Comparison of ENCODE assay signal across 23 cellular contexts in the genomic region with DNA sequence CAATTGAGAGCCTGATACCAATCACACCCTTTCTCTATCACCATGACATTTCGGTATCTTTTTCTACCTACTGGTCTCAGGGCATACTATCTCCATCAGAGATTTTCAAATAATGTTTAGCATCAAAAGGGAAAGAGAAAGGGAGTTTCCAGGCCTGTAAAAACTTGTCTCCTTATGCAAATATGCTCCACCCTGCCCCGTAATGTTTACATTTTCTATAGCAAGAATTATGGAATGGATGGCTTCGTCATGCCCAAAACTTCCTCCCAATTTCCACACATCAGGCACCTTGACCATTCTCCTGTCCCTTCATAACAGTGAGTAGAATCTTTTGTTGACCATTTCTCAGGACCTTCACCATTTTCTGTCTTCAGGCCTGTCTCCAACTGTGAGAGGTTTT. TPM values are rescaled to one million over a fixed set of nuclear protein-coding genes. Genes with fewer than 3 reads are reported as not detected.
DNase-seq lines count a peak whose midpoint lies in the region; ATAC-seq, FAIRE-seq and TF ChIP-seq lines count a peak whose summit lies in the region.
"Had no signal": no experiment of that assay in that cellular context is flagged by ENCODE, and none has a peak within 500 bp of the region (broad histone marks: within the 10 kb centered on the region; RNA-seq: fewer than 3 reads in every experiment).

No MANE protein-coding gene starts in this region.

- ATAC-seq in PC-3 (peak; percentile 48), foreskin keratinocyte (peak; percentile 16), body of pancreas (no peak)
- ATAC-seq: A549 had no signal

- H3K9me3 ChIP-seq in PC-3 (ENCODE audit: low read length) (no peaks in the 10 kb centered on the region), mammary epithelial cell (replicated peaks; ENCODE audit: insufficient read depth, low read length) (no peaks in the 10 kb centered on the region), WERI-Rb-1 (ENCODE audit: severe bottlenecking) (no peaks in the 10 kb centered on the region), hepatocyte (ENCODE audit: low read depth) (no peaks in the 10 kb centered on the region), body of pancreas (no peaks in the 10 kb centered on the region)
- H3K9me3 ChIP-seq: A549, MG63 had no signal

- peaks cover 17% of the 10 kb centered on the region for H3K4me1 ChIP-seq in PC-3 (ENCODE audit: insufficient read depth, low read length)
- H3K4me1 ChIP-seq in mammary epithelial cell (ENCODE audit: insufficient read depth, low read length) = peaks cover 4% of the 10 kb centered on the region
- peaks cover 6% of the 10 kb centered on the region for H3K4me1 ChIP-seq in foreskin keratinocyte
- H3K4me1 ChIP-seq in hepatocyte (ENCODE audit: insufficient read depth) = no peaks in the 10 kb centered on the region
- H3K4me1 ChIP-seq in body of pancreas = peaks cover 10% of the 10 kb centered on the region

- POLR2A ChIA-PET in PC-3 (lab: Charles Lee; ENCODE audit: unreplicated experiment) = no interaction called here

- DNase-seq in GM12891 (ENCODE audit: insufficient read length, low spot score) = no peak
- DNase-seq in PC-3 = peak; percentile 56
- peak; percentile 20 for DNase-seq in mammary epithelial cell
- peak; percentile 55 to 73 for DNase-seq in foreskin keratinocyte
- DNase-seq in WERI-Rb-1 = no peak
- no peak for DNase-seq in cerebellar cortex (ENCODE audit: low spot score)
- no peak for DNase-seq in hepatocyte (ENCODE audit: low spot score)
- no peak for DNase-seq in body of pancreas
- DNase-seq: DMS53; GOT3; HCEC 1CT; Kasumi-1; MG63; NCI-H1417; NCI-H1694 treated with DMSO at 0.1 percent for 48 hours; NCI-H446 treated with DMSO at 0.1 percent for 48 hours; NCI-H748 treated with DMSO at 0.1 percent for 48 hours; NK-92 treated with Interleukin-12 subunit alpha and Interleukin-12 subunit beta, amount 100 ng/mL, for 24 hours; Right ventricle myocardium superior had no signal

- TF ChIP-seq POLR2A in GM12891 (IDR thresholded peaks at IDR 0.05; ENCODE audit: low read depth, low read length) (no peak), body of pancreas (IDR thresholded peaks at IDR 0.05) (no peak)

- H3K4me3 ChIP-seq in PC-3 (ENCODE audit: low read length) (no peak overlapping the region), mammary epithelial cell (replicated peaks in 1 of 3; ENCODE audit: insufficient read depth in 1 of 3, low read depth in 2 of 3, low read length in 3 of 3) (no peak overlapping the region), WERI-Rb-1 (ENCODE audit: low read depth, low read length) (no peak overlapping the region), hepatocyte (no peak overlapping the region), body of pancreas (no peak overlapping the region)
- H3K4me3 ChIP-seq: A549, MG63 had no signal

- H3K27me3 ChIP-seq in PC-3 (ENCODE audit: low read length) = no peaks in the 10 kb centered on the region
- H3K27me3 ChIP-seq in mammary epithelial cell (ENCODE audit: insufficient read depth, low read length) = no peaks in the 10 kb centered on the region
- no peaks in the 10 kb centered on the region for H3K27me3 ChIP-seq in foreskin keratinocyte
- H3K27me3 ChIP-seq in WERI-Rb-1 (ENCODE audit: insufficient read depth, low read depth, severe bottlenecking) = no peaks in the 10 kb centered on the region
- no peaks in the 10 kb centered on the region for H3K27me3 ChIP-seq in hepatocyte
- H3K27me3 ChIP-seq in body of pancreas = no peaks in the 10 kb centered on the region
- H3K27me3 ChIP-seq: MG63 had no signal

- H3K4me2 ChIP-seq in PC-3 (ENCODE audit: low read length) = no peak overlapping the region
- H3K4me2 ChIP-seq in mammary epithelial cell (ENCODE audit: insufficient read depth, low read depth, low read length) = no peak overlapping the region
- H3K4me2 ChIP-seq in hepatocyte = no peak overlapping the region
- H3K4me2 ChIP-seq: A549 had no signal

- BruUV-seq in PC-3 (replicated peaks; lab: Mats Ljungman, UMichigan) = no TSS peak
- no TSS peak for BruUV-seq in mammary epithelial cell (replicated peaks; lab: Mats Ljungman, UMichigan)

- dilution Hi-C loops in mammary epithelial cell (cut with HindIII; ENCODE audit: low sequenced_read_pairs) = no loop called here

- H3K27ac ChIP-seq in PC-3 (ENCODE audit: low read length) (peak overlapping the region; percentile 6; the same call in 1 of the 2 replicates), mammary epithelial cell (ENCODE audit: insufficient read depth, low read depth, low read length) (no peak overlapping the region), foreskin keratinocyte (no peak overlapping the region), WERI-Rb-1 (no peak overlapping the region), hepatocyte (no peak overlapping the region), body of pancreas (no peak overlapping the region)
- H3K27ac ChIP-seq: A549 had no signal

- 71% methylated on average over 3 of the region's 3 CpGs for WGBS in mammary epithelial cell (ENCODE audit: low coverage, missing lambda C conversion rate)
- WGBS in hepatocyte (ENCODE audit: low lambda C conversion rate, missing lambda C conversion rate) = 93% methylated on average over 3 of the region's 3 CpGs
- WGBS in body of pancreas, 2 donors = 78 to 88% methylated on average over 3 of the region's 3 CpGs

- in situ Hi-C loops in mammary epithelial cell (cut with MboI; ENCODE audit: low sequenced_read_pairs in 2 of 2) = no loop called here

- no peak overlapping the region for H3K9ac ChIP-seq in PC-3 (ENCODE audit: low read length)
- H3K9ac ChIP-seq in mammary epithelial cell (ENCODE audit: insufficient read depth, low read length) = no peak overlapping the region

- H4K20me1 ChIP-seq in PC-3 (ENCODE audit: low read length) = no peaks in the 10 kb centered on the region
- H4K20me1 ChIP-seq in mammary epithelial cell (ENCODE audit: insufficient read depth, low read length) = no peaks in the 10 kb centered on the region
- H4K20me1 ChIP-seq in hepatocyte (ENCODE audit: insufficient read depth, poor library complexity, severe bottlenecking) = no peaks in the 10 kb centered on the region

- H3K79me2 ChIP-seq in PC-3 (ENCODE audit: low read length) (no peaks in the 10 kb centered on the region), mammary epithelial cell (ENCODE audit: insufficient read depth, low read length) (no peaks in the 10 kb centered on the region), hepatocyte (no peaks in the 10 kb centered on the region)

- H3K9me2 ChIP-seq in PC-3 (replicated peaks; ENCODE audit: low read length) (no peaks in the 10 kb centered on the region), hepatocyte (replicated peaks; ENCODE audit: insufficient read depth) (no peaks in the 10 kb centered on the region)

- no peak for FAIRE-seq in GM12891 (lab: Jason Lieb, UNC)
- FAIRE-seq: A549, RCC 7860 had no signal

- CTCF ChIA-PET in PC-3 (lab: Charles Lee) (no interaction called here), mammary epithelial cell (lab: Charles Lee; ENCODE audit: low non-redundant PET) (no interaction called here)

- no peaks in the 10 kb centered on the region for H3F3A ChIP-seq in PC-3 (ENCODE audit: low read length, unreplicated experiment)

- no peaks in the 10 kb centered on the region for H3K36me3 ChIP-seq in PC-3 (ENCODE audit: low read depth, low read length)
- H3K36me3 ChIP-seq in mammary epithelial cell (ENCODE audit: insufficient read depth, low read length) = no peaks in the 10 kb centered on the region
- H3K36me3 ChIP-seq in WERI-Rb-1 = no peaks in the 10 kb centered on the region
- H3K36me3 ChIP-seq in hepatocyte (replicated peaks; ENCODE audit: insufficient read depth, low read depth) = no peaks in the 10 kb centered on the region
- no peaks in the 10 kb centered on the region for H3K36me3 ChIP-seq in body of pancreas (replicated peaks in 1 of 2; ENCODE audit: insufficient read depth in 1 of 2, low read depth in 2 of 2)
- H3K36me3 ChIP-seq: MG63 had no signal

- intact Hi-C loops in PC-3 (cut with micrococcal nuclease) = loop anchor here (10.0 kb wide), 1 partner anchor 281 kb away; the partner anchor contains the start of gene SMIM36
- intact Hi-C loops in mammary epithelial cell (cut with micrococcal nuclease) = no loop called here
- intact Hi-C loops in body of pancreas (cut with DNase I) = no loop called here

- TF ChIP-seq CTCF in PC-3 (conservative IDR thresholded peaks at IDR 0.05; ENCODE audit: low read depth, low read length) (no peak), mammary epithelial cell (conservative IDR thresholded peaks at IDR 0.05 in 1 of 2, IDR thresholded peaks at IDR 0.05 in 1 of 2; ENCODE audit: extremely low read depth in 1 of 2, insufficient read depth in 1 of 2, low read depth in 1 of 2, low read length in 2 of 2) (no peak), foreskin keratinocyte (conservative IDR thresholded peaks at IDR 0.05) (no peak), WERI-Rb-1 (IDR thresholded peaks at IDR 0.05; ENCODE audit: low read depth, low read length) (no peak), hepatocyte (IDR thresholded peaks at IDR 0.05; ENCODE audit: poor library complexity) (no peak), body of pancreas (IDR thresholded peaks at IDR 0.05) (no peak)

- H2AFZ ChIP-seq in PC-3 (ENCODE audit: low read length) = no peak overlapping the region
- H2AFZ ChIP-seq in mammary epithelial cell (ENCODE audit: low read depth, low read length) = no peak overlapping the region
- no peak overlapping the region for H2AFZ ChIP-seq in hepatocyte

TF ChIP-seq in GM12891, 5 proteins besides CTCF, POLR2A, EP300 and RAD21:
- 0 out of 2 replicates have a peak, but pooled peaks have one; percentile 12 for TF ChIP-seq POU2F2 (IDR thresholded peaks at IDR 0.05; ENCODE audit: low read depth, low read length)
- TF ChIP-seq PAX5 (IDR thresholded peaks at IDR 0.05; ENCODE audit: insufficient read depth, low read length, severe bottlenecking) = no peak
- TF ChIP-seq SPI1 (IDR thresholded peaks at IDR 0.05; ENCODE audit: low read depth, low read length) = no peak
- TF ChIP-seq TAF1 (IDR thresholded peaks at IDR 0.05; ENCODE audit: low read depth, low read length) = no peak
TF ChIP-seq in GM12891: peak in this region for 1.

RNA-seq across cellular contexts. Expression of gene HLF, which starts 30.9 kb away (rescaled TPM):
- polyA plus RNA-seq in GM12891 (2012; ENCODE audit: low read depth, missing spikeins) = 0.03 TPM
- total RNA-seq in PC-3 (2014; rRNA removed) (0.23 and 0.66 TPM in 2 replicates), mammary epithelial cell (under 1 TPM; 0.21 to 0.67 TPM), foreskin keratinocyte (0.04 TPM in 1 of 2 replicates, not detected in the other), hepatocyte (0.32 and 0.60 TPM in 2 replicates), body of pancreas (1 to 10 TPM; 4.2 to 4.9 TPM)
- polyA plus RNA-seq in mammary epithelial cell (0.16 TPM), foreskin keratinocyte (not detected in 2 replicates), hepatocyte (0.26 and 0.48 TPM in 2 replicates)
- polyA minus RNA-seq in mammary epithelial cell = not detected
- total RNA-seq: B cell had no signal
- polyA plus RNA-seq: CD14-positive monocyte had no signal

Comparison
In these comparisons a context has a peak if more than half of its experiments do, and no peak if none do; other contexts are left out.
1. DNase-seq: peak in PC-3 (single experiment), mammary epithelial cell (single experiment) and foreskin keratinocyte (2 of 2); none in GM12891 (single experiment), WERI-Rb-1 (single experiment), cerebellar cortex (single experiment), hepatocyte (single experiment) and body of pancreas (0 of 4).